9 cellular contexts compared by ENCODE assay signal in genomic region chr7:55569797-55570196, GRCh38. TPM values are rescaled to one million over a fixed set of nuclear protein-coding genes. Genes with fewer than 3 reads are reported as not detected.
DNase-seq lines count a peak whose midpoint lies in the region; ATAC-seq and TF ChIP-seq lines count a peak whose summit lies in the region.
"Had no signal": no experiment of that assay in that cellular context is flagged by ENCODE, and none has a peak within 500 bp of the region (broad histone marks: within the 10 kb centered on the region; RNA-seq: fewer than 3 reads in every experiment).

No MANE protein-coding gene starts in this region.

- H3K27me3 Mint-ChIP-seq in activated naive CD8-positive, alpha-beta T cell treated with anti-CD3 and anti-CD28 coated beads, Interleukin-2, amount 50 U/mL, for 24 hours, result no peaks in the 10 kb centered on the region
- no peaks in the 10 kb centered on the region for H3K27me3 Mint-ChIP-seq in stimulated activated memory B cell treated with anti-CD40 and anti-IgM and Interleukin-4, amounts not matched to agents 10 μg/mL and 1 μg/mL and 100 μg/mL, for 72 hours

- H3K4me3 ChIP-seq in hepatocyte, result no peak overlapping the region

- H3K4me2 ChIP-seq in hepatocyte, result no peak overlapping the region

- peaks cover 81% of the 10 kb centered on the region for H3K4me1 Mint-ChIP-seq in activated naive CD8-positive, alpha-beta T cell treated with anti-CD3 and anti-CD28 coated beads, Interleukin-2, amount 50 U/mL, for 24 hours
- peaks cover 79% of the 10 kb centered on the region for H3K4me1 Mint-ChIP-seq in stimulated activated memory B cell treated with anti-CD40 and anti-IgM and Interleukin-4, amounts not matched to agents 10 μg/mL and 1 μg/mL and 100 μg/mL, for 72 hours

- TF ChIP-seq CTCF in hepatocyte (IDR thresholded peaks at IDR 0.05; ENCODE audit: poor library complexity), result no peak
- no peak for TF ChIP-seq CTCF in GM13976 (IDR thresholded peaks at IDR 0.05; ENCODE audit: borderline replicate concordance, control extremely low read depth, extremely low read depth, insufficient read depth, missing control alignments)

- WGBS in hepatocyte (ENCODE audit: low lambda C conversion rate, missing lambda C conversion rate), result 65% methylated on average over 4 of the region's 4 CpGs

- H3K27ac Mint-ChIP-seq in activated naive CD8-positive, alpha-beta T cell treated with anti-CD3 and anti-CD28 coated beads, Interleukin-2, amount 50 U/mL, for 24 hours, result peak overlapping the region; percentile 92
- peak overlapping the region; percentile 92 for H3K27ac Mint-ChIP-seq in stimulated activated memory B cell treated with anti-CD40 and anti-IgM and Interleukin-4, amounts not matched to agents 10 μg/mL and 1 μg/mL and 100 μg/mL, for 72 hours

- H4K20me1 ChIP-seq in hepatocyte (ENCODE audit: insufficient read depth, poor library complexity, severe bottlenecking), result no peaks in the 10 kb centered on the region

- no peaks in the 10 kb centered on the region for H3K9me3 Mint-ChIP-seq in activated naive CD8-positive, alpha-beta T cell treated with anti-CD3 and anti-CD28 coated beads, Interleukin-2, amount 50 U/mL, for 24 hours
- H3K9me3 Mint-ChIP-seq in stimulated activated memory B cell treated with anti-CD40 and anti-IgM and Interleukin-4, amounts not matched to agents 10 μg/mL and 1 μg/mL and 100 μg/mL, for 72 hours, result no peaks in the 10 kb centered on the region

- H3K36me3 Mint-ChIP-seq in activated naive CD8-positive, alpha-beta T cell treated with anti-CD3 and anti-CD28 coated beads, Interleukin-2, amount 50 U/mL, for 24 hours (ENCODE audit: low read depth), result peaks cover 16% of the 10 kb centered on the region
- peaks cover 38% of the 10 kb centered on the region for H3K36me3 Mint-ChIP-seq in stimulated activated memory B cell treated with anti-CD40 and anti-IgM and Interleukin-4, amounts not matched to agents 10 μg/mL and 1 μg/mL and 100 μg/mL, for 72 hours

- DNase-seq in DMS79 (lab: John Stamatoyannopoulos, UW) (peak; percentile 57), NCI-H2081 (lab: John Stamatoyannopoulos, UW) (peak; percentile 45 to 81), HK-2 (ENCODE audit: unreplicated experiment) (no peak), hepatocyte (ENCODE audit: low spot score) (no peak), GM13976 (ENCODE audit: low spot score) (no peak)
- DNase-seq in activated naive CD8-positive, alpha-beta T cell treated with anti-CD3 and anti-CD28 coated beads, Interleukin-2, amount 50 U/mL, for 24 hours, result peak; percentile 49

- H3K27me3 ChIP-seq in hepatocyte, result no peaks in the 10 kb centered on the region

- H3K27ac ChIP-seq in hepatocyte, result no peak overlapping the region
- H3K27ac ChIP-seq: HL-60 had no signal

- no peaks in the 10 kb centered on the region for H3K9me2 ChIP-seq in hepatocyte (replicated peaks; ENCODE audit: insufficient read depth)

- ATAC-seq in GM19468 (IDR thresholded peaks at IDR 0.05; ENCODE audit: extremely low read depth, unreplicated experiment), result peak; percentile 4
- ATAC-seq in activated naive CD8-positive, alpha-beta T cell treated with anti-CD3 and anti-CD28 coated beads, Interleukin-2, amount 50 U/mL, for 24 hours, result peak; percentile 68
- peak; percentile 34 for ATAC-seq in stimulated activated memory B cell treated with anti-CD40 and anti-IgM and Interleukin-4, amounts not matched to agents 10 μg/mL and 1 μg/mL and 100 μg/mL, for 72 hours

- H3K4me1 ChIP-seq in hepatocyte (ENCODE audit: insufficient read depth), result peaks cover 14% of the 10 kb centered on the region

- no peaks in the 10 kb centered on the region for H3K36me3 ChIP-seq in hepatocyte (replicated peaks; ENCODE audit: insufficient read depth, low read depth)

- in situ Hi-C loops in GM13976 (cut with MboI; ENCODE audit: low sequenced_read_pairs, unreplicated experiment), result no loop called here

- peak overlapping the region; percentile 89 for H3K4me3 Mint-ChIP-seq in activated naive CD8-positive, alpha-beta T cell treated with anti-CD3 and anti-CD28 coated beads, Interleukin-2, amount 50 U/mL, for 24 hours
- peak overlapping the region; percentile 96 for H3K4me3 Mint-ChIP-seq in stimulated activated memory B cell treated with anti-CD40 and anti-IgM and Interleukin-4, amounts not matched to agents 10 μg/mL and 1 μg/mL and 100 μg/mL, for 72 hours

- H2AFZ ChIP-seq in hepatocyte, result no peak overlapping the region

- H3K79me2 ChIP-seq in hepatocyte, result peaks cover 55% of the 10 kb centered on the region

- H3K9me3 ChIP-seq in hepatocyte (ENCODE audit: low read depth), result no peaks in the 10 kb centered on the region

RNA-seq across cellular contexts. Expression of gene VOPP1, which starts 2.5 kb away (rescaled TPM):
- 20.0 and 25.3 TPM in 2 replicates for total RNA-seq in hepatocyte
- 6.5 and 11.8 TPM in 2 replicates for polyA plus RNA-seq in hepatocyte

Comparison
In these comparisons a context has a peak if more than half of its experiments do, and no peak if none do; other contexts are left out.
1. DNase-seq: peak in DMS79 (single experiment), NCI-H2081 (2 of 2) and activated naive CD8-positive, alpha-beta T cell treated with anti-CD3 and anti-CD28 coated beads, Interleukin-2, amount 50 U/mL, for 24 hours (single experiment); none in HK-2 (single experiment), hepatocyte (single experiment) and GM13976 (single experiment).
2. ATAC-seq: peak in every context shown above with its lines; median percentile 68 in activated naive CD8-positive, alpha-beta T cell treated with anti-CD3 and anti-CD28 coated beads, Interleukin-2, amount 50 U/mL, for 24 hours; 34 in stimulated activated memory B cell treated with anti-CD40 and anti-IgM and Interleukin-4, amounts not matched to agents 10 μg/mL and 1 μg/mL and 100 μg/mL, for 72 hours; 4 in GM19468.